In genomic region chr20:3995067-3995748, GRCh38 we compare ENCODE assay signal across 9 cellular contexts. TPM values are rescaled to one million over a fixed set of nuclear protein-coding genes. Genes with fewer than 3 reads are reported as not detected.
DNase-seq lines count a peak whose midpoint lies in the region; ATAC-seq lines count a peak whose summit lies in the region.
"Had no signal": no experiment of that assay in that cellular context is flagged by ENCODE, and none has a peak within 500 bp of the region (broad histone marks: within the 10 kb centered on the region; RNA-seq: fewer than 3 reads in every experiment).

No MANE protein-coding gene starts in this region.

- no peak overlapping the region for H4K8ac ChIP-seq in mesenchymal stem cell (ENCODE audit: low read length)

- peak overlapping the region; percentile 91 for H2AK5ac ChIP-seq in mesenchymal stem cell (ENCODE audit: low read length, severe bottlenecking)

- H2AFZ ChIP-seq in mesenchymal stem cell (ENCODE audit: low read depth, low read length), result no peak overlapping the region

- H3K14ac ChIP-seq in mesenchymal stem cell (ENCODE audit: low read length in 2 of 2), result no peak overlapping the region

- H3K9me3 ChIP-seq in mesenchymal stem cell (ENCODE audit: control insufficient read depth, low read length), result no peaks in the 10 kb centered on the region

- no peak overlapping the region for H3K18ac ChIP-seq in mesenchymal stem cell (ENCODE audit: low read depth in 1 of 2, low read length in 2 of 2)

- H3K36me3 ChIP-seq in mesenchymal stem cell (ENCODE audit: control insufficient read depth in 1 of 2, insufficient read depth in 2 of 2, low read depth in 1 of 2, low read length in 2 of 2), result peaks cover 0 to 39% of the 10 kb centered on the region in 2 experiments

- no peak overlapping the region for H2BK5ac ChIP-seq in mesenchymal stem cell (ENCODE audit: low read depth, low read length, poor library complexity, severe bottlenecking)

- no peak overlapping the region for H2BK12ac ChIP-seq in mesenchymal stem cell (ENCODE audit: low read length in 2 of 2)

- DNase-seq in EH (ENCODE audit: low read depth), result peak; percentile 72
- no peak for DNase-seq in activated CD8-positive, alpha-beta T cell treated with anti-CD3 and anti-CD28 coated beads, Interleukin-2, amount 10 ng/mL, durations not matched to agents 7 days and 5 days
- DNase-seq in mesenchymal stem cell, result peak; percentile 43
- no peak for DNase-seq in NCI-H2029 (lab: John Stamatoyannopoulos, UW)
- DNase-seq in mucosa of gallbladder (ENCODE audit: low spot score), result no peak

- H2BK120ac ChIP-seq in mesenchymal stem cell (ENCODE audit: low read depth, low read length), result no peak overlapping the region

- no peaks in the 10 kb centered on the region for H3K27me3 Mint-ChIP-seq in activated CD8-positive, alpha-beta T cell treated with anti-CD3 and anti-CD28 coated beads, Interleukin-2, amount 10 ng/mL, durations not matched to agents 7 days and 5 days (ENCODE audit: low read depth)
- H3K27me3 Mint-ChIP-seq: type B pancreatic cell had no signal

- no peak overlapping the region for H2BK15ac ChIP-seq in mesenchymal stem cell (ENCODE audit: low read depth, poor library complexity, severe bottlenecking)

- no peak overlapping the region for H3K27ac Mint-ChIP-seq in activated CD8-positive, alpha-beta T cell treated with anti-CD3 and anti-CD28 coated beads, Interleukin-2, amount 10 ng/mL, durations not matched to agents 7 days and 5 days
- H3K27ac Mint-ChIP-seq: type B pancreatic cell had no signal

- H3K9ac ChIP-seq in mesenchymal stem cell (ENCODE audit: low read length), result peak overlapping the region; percentile 47

- ATAC-seq in HG03432 (IDR thresholded peaks at IDR 0.05; ENCODE audit: unreplicated experiment) (peak; percentile 52), GM18867 (IDR thresholded peaks at IDR 0.05; ENCODE audit: unreplicated experiment) (no peak)
- peak; percentile 46 for ATAC-seq in activated CD8-positive, alpha-beta T cell treated with anti-CD3 and anti-CD28 coated beads, Interleukin-2, amount 10 ng/mL, durations not matched to agents 7 days and 5 days

- POLR2A ChIA-PET in activated CD8-positive, alpha-beta T cell treated with anti-CD3 and anti-CD28 coated beads, Interleukin-2, amount 10 ng/mL, durations not matched to agents 7 days and 5 days (lab: Charles Lee), result no interaction called here

- H4K91ac ChIP-seq in mesenchymal stem cell (ENCODE audit: low read length), result no peak overlapping the region

- H3K4me2 ChIP-seq in mesenchymal stem cell (ENCODE audit: low read length, poor library complexity, severe bottlenecking), result peak overlapping the region; percentile 28

- peak overlapping the region; percentile 76 for H3K27ac ChIP-seq in mesenchymal stem cell (ENCODE audit: low read length, poor library complexity, severe bottlenecking)
- H3K27ac ChIP-seq: epithelial cell of prostate had no signal

- CTCF ChIA-PET in activated CD8-positive, alpha-beta T cell treated with anti-CD3 and anti-CD28 coated beads, Interleukin-2, amount 10 ng/mL, durations not matched to agents 7 days and 5 days (lab: Charles Lee), result interaction anchor here (0.6 to 1.5 kb wide), 4 partner anchors 14 to 228 kb away, joined by 3 read pairs; partner anchors contain the start of gene ADISSP

- H3K4ac ChIP-seq in mesenchymal stem cell (ENCODE audit: low read depth in 1 of 2, low read length in 2 of 2), result no peak overlapping the region

- no peaks in the 10 kb centered on the region for H3K27me3 ChIP-seq in mesenchymal stem cell (ENCODE audit: control insufficient read depth in 1 of 2, insufficient read depth in 1 of 2, low read length in 2 of 2)

- peaks cover 4% of the 10 kb centered on the region for H3K4me1 ChIP-seq in mesenchymal stem cell (ENCODE audit: control insufficient read depth, insufficient read depth, low read depth, low read length)

- 80% methylated on average over 2 of the region's 3 CpGs for WGBS in mesenchymal stem cell

- no peak overlapping the region for H3K23ac ChIP-seq in mesenchymal stem cell (ENCODE audit: low read length in 2 of 2)

- H3K4me1 Mint-ChIP-seq in activated CD8-positive, alpha-beta T cell treated with anti-CD3 and anti-CD28 coated beads, Interleukin-2, amount 10 ng/mL, durations not matched to agents 7 days and 5 days (ENCODE audit: low read depth), result peaks cover 48% of the 10 kb centered on the region

- no peaks in the 10 kb centered on the region for H3K9me3 Mint-ChIP-seq in activated CD8-positive, alpha-beta T cell treated with anti-CD3 and anti-CD28 coated beads, Interleukin-2, amount 10 ng/mL, durations not matched to agents 7 days and 5 days (ENCODE audit: insufficient read depth)
- H3K9me3 Mint-ChIP-seq: type B pancreatic cell had no signal

- H3K4me3 Mint-ChIP-seq in activated CD8-positive, alpha-beta T cell treated with anti-CD3 and anti-CD28 coated beads, Interleukin-2, amount 10 ng/mL, durations not matched to agents 7 days and 5 days, result no peak overlapping the region
- H3K4me3 Mint-ChIP-seq: type B pancreatic cell had no signal

- H3K79me1 ChIP-seq in mesenchymal stem cell (replicated peaks; ENCODE audit: low read length, poor library complexity, severe bottlenecking), result peaks cover 11% of the 10 kb centered on the region

- peak overlapping the region in 1 of 2 experiments; percentile 32 for H3K4me3 ChIP-seq in mesenchymal stem cell (ENCODE audit: insufficient read depth in 1 of 2, low read depth in 1 of 2, low read length in 2 of 2)

- peaks cover 9% of the 10 kb centered on the region for H3K36me3 Mint-ChIP-seq in activated CD8-positive, alpha-beta T cell treated with anti-CD3 and anti-CD28 coated beads, Interleukin-2, amount 10 ng/mL, durations not matched to agents 7 days and 5 days (ENCODE audit: low read depth)
- H3K36me3 Mint-ChIP-seq: type B pancreatic cell had no signal

RNA-seq across cellular contexts. Expression of gene RNF24, which starts 20.1 kb away (rescaled TPM):
- 10 to 100 TPM; 12.3 to 15.3 TPM for total RNA-seq in activated CD8-positive, alpha-beta T cell treated with anti-CD3 and anti-CD28 coated beads, Interleukin-2, amount 10 ng/mL, durations not matched to agents 7 days and 5 days
- 57.4 TPM for polyA plus RNA-seq in mesenchymal stem cell (2013, experiment 1 of 2)
- 56.4 TPM for polyA plus RNA-seq in mesenchymal stem cell (2013, experiment 2 of 2)
- 9.4 TPM for total RNA-seq in mucosa of gallbladder

Comparison
In these comparisons a context has a peak if more than half of its experiments do, and no peak if none do; other contexts are left out.
1. DNase-seq: peak in EH (single experiment) and mesenchymal stem cell (single experiment); none in activated CD8-positive, alpha-beta T cell treated with anti-CD3 and anti-CD28 coated beads, Interleukin-2, amount 10 ng/mL, durations not matched to agents 7 days and 5 days (single experiment), NCI-H2029 (single experiment) and mucosa of gallbladder (single experiment).